9 cellular contexts compared by ENCODE assay signal in genomic region chr11:1640076-1640946, GRCh38. TPM values are rescaled to one million over a fixed set of nuclear protein-coding genes. Genes with fewer than 3 reads are reported as not detected.
A peak's percentile ranks its signal among the peaks of the same experiment; 100 is the strongest.
DNase-seq lines count a peak whose midpoint lies in the region; ATAC-seq and TF ChIP-seq lines count a peak whose summit lies in the region.
"Had no signal": no experiment of that assay in that cellular context is flagged by ENCODE, and none has a peak within 500 bp of the region (broad histone marks: within the 10 kb centered on the region; RNA-seq: fewer than 3 reads in every experiment).

No MANE protein-coding gene starts in this region.

- TF ChIP-seq CTCF in AG09309 (IDR thresholded peaks at IDR 0.05; ENCODE audit: control insufficient read depth, insufficient read depth, low read depth, low read length, missing control alignments) (peak; percentile 85), GM12872 (IDR thresholded peaks at IDR 0.05; ENCODE audit: insufficient read depth, low read depth, low read length) (peak; percentile 81), brain microvascular endothelial cell (IDR thresholded peaks at IDR 0.05; ENCODE audit: low read depth, low read length, missing control alignments) (peak; percentile 91), vagina (IDR thresholded peaks at IDR 0.05) (peak in 2 of 3 experiments; percentile 28 to 42)

- ATAC-seq in HG03460 (IDR thresholded peaks at IDR 0.05; ENCODE audit: unreplicated experiment) (no peak), GM19452 (IDR thresholded peaks at IDR 0.05; ENCODE audit: unreplicated experiment) (no peak)

- TF ChIP-seq POLR2A in vagina (IDR thresholded peaks at IDR 0.05), result no peak

- no peaks in the 10 kb centered on the region for H3K9me3 ChIP-seq in vagina

- no peaks in the 10 kb centered on the region for H3K4me1 ChIP-seq in vagina

- DNase-seq in AG09309 (ENCODE audit: low read depth), result no peak
- DNase-seq in NCI-H748 treated with DMSO at 0.1 percent for 48 hours (lab: John Stamatoyannopoulos, UW), result peak; percentile 93
- DNase-seq in brain microvascular endothelial cell, result no peak
- peak; percentile 74 for DNase-seq in left kidney (ENCODE audit: low read depth, low spot score)
- DNase-seq in vagina (ENCODE audit: extremely low spot score in 2 of 2), result no peak

- H3K27ac ChIP-seq in brain microvascular endothelial cell, result no peak overlapping the region
- H3K27ac ChIP-seq in vagina, result no peak overlapping the region

- no peaks in the 10 kb centered on the region for H3K36me3 ChIP-seq in brain microvascular endothelial cell (replicated peaks)
- H3K36me3 ChIP-seq in vagina, result no peaks in the 10 kb centered on the region

- intact Hi-C loops in vagina (cut with DNase I), result no loop called here

- H3K27me3 ChIP-seq in brain microvascular endothelial cell (replicated peaks) (peaks cover 7% of the 10 kb centered on the region), vagina (no peaks in the 10 kb centered on the region)

- in situ Hi-C loops in brain microvascular endothelial cell (cut with HindIII; ENCODE audit: low pct_ligation_motif_present, low sequenced_read_pairs), result no loop called here

- no peak overlapping the region for H3K4me3 ChIP-seq in AG09309 (ENCODE audit: control insufficient read depth, low read depth, low read length)
- no peak overlapping the region for H3K4me3 ChIP-seq in brain microvascular endothelial cell (ENCODE audit: low read depth, low read length)
- no peak overlapping the region for H3K4me3 ChIP-seq in vagina

RNA-seq across cellular contexts. Expression of gene KRTAP5-5, which starts 10.7 kb away (rescaled TPM):
- total RNA-seq in vagina, result not detected
- total RNA-seq: dermis microvascular lymphatic vessel endothelial cell had no signal

RNA-seq across cellular contexts. Expression of gene KRTAP5-4, which starts 18.4 kb away (rescaled TPM):
- not detected for total RNA-seq in vagina
- total RNA-seq: dermis microvascular lymphatic vessel endothelial cell had no signal

RNA-seq across cellular contexts. Expression of gene KRTAP5-3, which starts 32.0 kb away (rescaled TPM):
- total RNA-seq in vagina, result not detected
- total RNA-seq: dermis microvascular lymphatic vessel endothelial cell had no signal

RNA-seq across cellular contexts. Expression of gene KRTAP5-2, which starts 42.2 kb away (rescaled TPM):
- total RNA-seq in vagina, result not detected
- total RNA-seq: dermis microvascular lymphatic vessel endothelial cell had no signal

RNA-seq across cellular contexts. Expression of gene KRTAP5-1, which starts 55.2 kb away (rescaled TPM):
- total RNA-seq in vagina, result not detected
- total RNA-seq: dermis microvascular lymphatic vessel endothelial cell had no signal

Comparison
In these comparisons a context has a peak if more than half of its experiments do, and no peak if none do; other contexts are left out.
1. DNase-seq: peak in NCI-H748 treated with DMSO at 0.1 percent for 48 hours (single experiment) and left kidney (single experiment); none in AG09309 (single experiment), brain microvascular endothelial cell (single experiment) and vagina (0 of 2).
2. CTCF ChIP-seq: peak in every context shown above with its lines; median percentile 91 in brain microvascular endothelial cell; 85 in AG09309; 81 in GM12872; 35 in vagina.